Comparison of ENCODE assay signal across 18 cellular contexts in genomic region chrX:110277609-110278008, GRCh38. TPM values are rescaled to one million over a fixed set of nuclear protein-coding genes. Genes with fewer than 3 reads are reported as not detected.
DNase-seq lines count a peak whose midpoint lies in the region; ATAC-seq, FAIRE-seq and TF ChIP-seq lines count a peak whose summit lies in the region.
"Had no signal": no experiment of that assay in that cellular context is flagged by ENCODE, and none has a peak within 500 bp of the region (broad histone marks: within the 10 kb centered on the region; RNA-seq: fewer than 3 reads in every experiment).

No MANE protein-coding gene starts in this region.

- intact Hi-C loops in left lung (cut with DNase I), result no loop called here

- no peak for DNase-seq in activated CD4-positive, CD25-positive, alpha-beta regulatory T cell treated with anti-CD3 and anti-CD28 coated beads, Interleukin-2, amount 50 U/mL, for 72 hours
- DNase-seq in MM.1S, result no peak
- no peak for DNase-seq in astrocyte (ENCODE audit: low read depth)
- no peak for DNase-seq in left lung
- DNase-seq in neural progenitor cell (ENCODE audit: low spot score), result no peak
- no peak for DNase-seq in ecto neural progenitor cell (ENCODE audit: low spot score)
- DNase-seq in anterior cingulate cortex (lab: John Stamatoyannopoulos, UW), result no peak
- DNase-seq: C1 segment of cervical spinal cord, COR-L47, IMR-90, NCI-H1048, NCI-H2227 treated with DMSO at 0.1 percent for 48 hours, NCI-H69, SHP77 had no signal

- H3K9me3 ChIP-seq in MM.1S (replicated peaks; ENCODE audit: insufficient read depth, low read length) (no peaks in the 10 kb centered on the region), astrocyte (ENCODE audit: insufficient read depth, low read depth, low read length) (no peaks in the 10 kb centered on the region), left lung (no peaks in the 10 kb centered on the region), neural progenitor cell (ENCODE audit: low read depth) (peaks cover 18% of the 10 kb centered on the region)
- H3K9me3 ChIP-seq: HAP-1 had no signal

- no peak overlapping the region for H3K27ac Mint-ChIP-seq in astrocyte (ENCODE audit: unreplicated experiment)
- no peak overlapping the region for H3K27ac Mint-ChIP-seq in neural progenitor cell

- H3K36me3 ChIP-seq in MM.1S (replicated peaks; ENCODE audit: insufficient read depth, low read length) (no peaks in the 10 kb centered on the region), astrocyte (ENCODE audit: insufficient read depth, low read length) (no peaks in the 10 kb centered on the region), left lung (no peaks in the 10 kb centered on the region), neural progenitor cell (no peaks in the 10 kb centered on the region)
- H3K36me3 ChIP-seq: HAP-1 had no signal

- H3K79me2 ChIP-seq in MM.1S (ENCODE audit: low read length), result peaks cover 74% of the 10 kb centered on the region
- peaks cover 53% of the 10 kb centered on the region for H3K79me2 ChIP-seq in astrocyte (ENCODE audit: insufficient read depth, low read length)
- H3K79me2 ChIP-seq in neural progenitor cell (ENCODE audit: low read depth), result no peaks in the 10 kb centered on the region

- H3K4me3 Mint-ChIP-seq in astrocyte (ENCODE audit: unreplicated experiment), result no peak overlapping the region
- no peak overlapping the region for H3K4me3 Mint-ChIP-seq in neural progenitor cell

- peak; percentile 93 for FAIRE-seq in astrocyte (lab: Jason Lieb, UNC)

- no peak overlapping the region for H2AFZ ChIP-seq in MM.1S (ENCODE audit: low read length)
- no peak overlapping the region for H2AFZ ChIP-seq in astrocyte (ENCODE audit: low read depth, low read length)
- no peak overlapping the region for H2AFZ ChIP-seq in neural progenitor cell (replicated peaks)

- H3K9me3 Mint-ChIP-seq in astrocyte (ENCODE audit: unreplicated experiment) (no peaks in the 10 kb centered on the region), neural progenitor cell (peaks cover 12% of the 10 kb centered on the region)

- H3K27me3 ChIP-seq in MM.1S (replicated peaks; ENCODE audit: insufficient read depth, low read length), result no peaks in the 10 kb centered on the region
- H3K27me3 ChIP-seq in astrocyte (ENCODE audit: insufficient read depth, low read length), result no peaks in the 10 kb centered on the region
- no peaks in the 10 kb centered on the region for H3K27me3 ChIP-seq in left lung
- no peaks in the 10 kb centered on the region for H3K27me3 ChIP-seq in neural progenitor cell

- H3K36me3 Mint-ChIP-seq in astrocyte (ENCODE audit: low read depth, unreplicated experiment) (no peaks in the 10 kb centered on the region), neural progenitor cell (peaks cover 10% of the 10 kb centered on the region)

- peak; percentile 83 to 91 for ATAC-seq in activated CD4-positive, CD25-positive, alpha-beta regulatory T cell treated with anti-CD3 and anti-CD28 coated beads, Interleukin-2, amount 50 U/mL, for 24 hours
- ATAC-seq in left lung, result peak; percentile 67
- ATAC-seq: Panc1 had no signal

- H3K4me1 Mint-ChIP-seq in astrocyte (ENCODE audit: low read depth, unreplicated experiment), result peaks cover 20% of the 10 kb centered on the region
- no peaks in the 10 kb centered on the region for H3K4me1 Mint-ChIP-seq in neural progenitor cell

- H3K9ac ChIP-seq in MM.1S (ENCODE audit: low read length) (no peak overlapping the region), astrocyte (ENCODE audit: low read length) (no peak overlapping the region), neural progenitor cell (no peak overlapping the region)

- H3K27ac ChIP-seq in MM.1S (ENCODE audit: low read length), result 0 out of 2 replicates have a peak overlapping the region, but pooled peaks have one; percentile 3
- H3K27ac ChIP-seq in astrocyte (ENCODE audit: low read depth, low read length), result no peak overlapping the region
- no peak overlapping the region for H3K27ac ChIP-seq in left lung
- no peak overlapping the region for H3K27ac ChIP-seq in neural progenitor cell
- H3K27ac ChIP-seq: 22Rv1 had no signal

- peaks cover 23% of the 10 kb centered on the region for H3F3A ChIP-seq in MM.1S (ENCODE audit: insufficient read depth, low read length)
- H3F3A ChIP-seq in neural progenitor cell (ENCODE audit: low read depth), result no peaks in the 10 kb centered on the region

- no peaks in the 10 kb centered on the region for H3K9me2 ChIP-seq in MM.1S (replicated peaks; ENCODE audit: insufficient read depth, low read length)

- H3K4me1 ChIP-seq in MM.1S (ENCODE audit: low read length) (peaks cover 50% of the 10 kb centered on the region), astrocyte (ENCODE audit: insufficient read depth, low read length) (no peaks in the 10 kb centered on the region), left lung (no peaks in the 10 kb centered on the region), neural progenitor cell (no peaks in the 10 kb centered on the region)
- H3K4me1 ChIP-seq: HAP-1 had no signal

- H3K27me3 Mint-ChIP-seq in astrocyte (ENCODE audit: low read depth, unreplicated experiment) (no peaks in the 10 kb centered on the region), neural progenitor cell (ENCODE audit: insufficient read depth, low read depth) (no peaks in the 10 kb centered on the region)

- H3K4me3 ChIP-seq in MM.1S (ENCODE audit: low read length), result no peak overlapping the region
- no peak overlapping the region for H3K4me3 ChIP-seq in astrocyte (ENCODE audit: insufficient read depth, low read depth, low read length)
- H3K4me3 ChIP-seq in left lung, result no peak overlapping the region
- no peak overlapping the region for H3K4me3 ChIP-seq in neural progenitor cell
- H3K4me3 ChIP-seq: HAP-1 had no signal

- H4K20me1 ChIP-seq in MM.1S (ENCODE audit: insufficient read depth, low read length) (no peaks in the 10 kb centered on the region), astrocyte (ENCODE audit: insufficient read depth, low read length) (no peaks in the 10 kb centered on the region), neural progenitor cell (ENCODE audit: low read depth) (no peaks in the 10 kb centered on the region)

- H3K4me2 ChIP-seq in MM.1S (ENCODE audit: low read depth, low read length) (peak overlapping the region; percentile 56), astrocyte (ENCODE audit: low read length) (peak overlapping the region; percentile 19), neural progenitor cell (no peak overlapping the region)

- TF ChIP-seq CTCF in MM.1S (IDR thresholded peaks at IDR 0.05; ENCODE audit: low read length) (no peak), astrocyte (IDR thresholded peaks at IDR 0.05; ENCODE audit: insufficient read depth, low read depth, low read length) (no peak), left lung (IDR thresholded peaks at IDR 0.05) (no peak), neural progenitor cell (IDR thresholded peaks at IDR 0.05) (no peak)

RNA-seq across cellular contexts. Expression of gene AMMECR1, which starts 40.3 kb away (rescaled TPM):
- total RNA-seq in astrocyte (14.7 and 16.0 TPM in 2 replicates), left lung (10 to 100 TPM in 1 of 2 donors, 1 to 10 TPM in 1; 8.9 to 11.4 TPM), neural progenitor cell (ENCODE audit: low replicate concordance) (15.0 and 20.3 TPM in 2 replicates)
